8 cellular contexts compared by ENCODE assay signal in the genomic region with DNA sequence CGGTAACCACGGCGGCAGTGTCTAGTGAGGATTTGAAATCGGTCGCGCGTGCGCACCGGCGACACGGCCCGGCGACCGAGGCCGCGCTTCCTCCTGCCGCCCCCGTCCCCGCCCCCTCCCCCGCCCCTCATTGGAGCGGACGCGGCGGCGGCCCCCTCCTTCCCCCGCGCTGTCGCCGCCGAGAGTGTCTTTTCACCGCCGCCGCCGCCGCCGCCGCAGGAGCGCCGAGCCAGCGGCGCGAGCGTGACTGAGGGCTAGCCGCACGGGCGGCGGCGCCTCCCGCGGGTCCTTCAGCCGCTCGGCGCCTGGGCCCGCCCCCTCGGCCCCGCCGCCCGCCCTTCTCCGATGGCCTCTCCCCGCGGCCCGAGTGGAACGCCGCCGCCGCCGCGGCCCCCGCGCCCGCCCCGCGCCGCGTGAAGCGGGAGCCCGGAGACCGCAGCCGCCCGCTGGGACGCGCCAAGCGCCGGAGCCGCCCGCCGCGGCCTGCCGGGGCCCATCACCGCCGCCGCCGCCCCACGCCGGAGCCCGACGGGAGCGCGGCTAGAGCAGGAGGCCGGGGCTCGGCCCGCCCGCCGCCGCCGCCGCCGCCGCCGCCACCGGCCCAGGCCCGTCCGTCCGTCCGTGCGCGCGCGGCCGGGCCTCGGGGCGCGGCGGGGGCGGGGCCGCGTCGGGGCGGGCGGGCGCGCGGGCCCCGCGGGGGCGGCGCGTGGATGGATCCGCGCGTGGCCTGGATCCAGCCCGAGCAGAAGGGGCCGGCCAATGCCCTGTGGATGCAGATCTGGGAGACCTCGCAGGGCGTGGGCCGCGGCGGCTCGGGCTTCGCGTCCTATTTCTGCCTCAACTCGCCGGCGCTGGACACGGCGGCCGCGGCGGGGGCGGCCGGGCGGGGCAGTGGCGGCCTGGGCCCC. TPM values are rescaled to one million over a fixed set of nuclear protein-coding genes. Genes with fewer than 3 reads are reported as not detected.
A peak's percentile ranks its signal among the peaks of the same experiment; 100 is the strongest.
DNase-seq lines count a peak whose midpoint lies in the region; ATAC-seq and TF ChIP-seq lines count a peak whose summit lies in the region.

TSS of gene TENT4A (plus strand) at position 159 of the 908 bp plus-strand sequence. CDS start at position 711, 552 bp downstream.

- H3K9me3 Mint-ChIP-seq in activated CD4-positive, alpha-beta T cell treated with anti-CD3 and anti-CD28 coated beads for 36 hours (ENCODE audit: low read depth) = no peaks in the 10 kb centered on the region
- H3K9me3 Mint-ChIP-seq in memory B cell = no peaks in the 10 kb centered on the region

- POLR2A ChIA-PET in activated CD4-positive, alpha-beta T cell treated with anti-CD3 and anti-CD28 coated beads for 36 hours (lab: Charles Lee) = interaction anchor here (0.6 to 1.0 kb wide), 2 partner anchors 16 to 80 kb away, joined by 3 to 4 read pairs; partner anchors contain the start of gene SRD5A1

- H3K4me3 Mint-ChIP-seq in activated CD4-positive, alpha-beta T cell treated with anti-CD3 and anti-CD28 coated beads for 36 hours = peak within 1 kb of the TSS; percentile 84
- H3K4me3 Mint-ChIP-seq in memory B cell = peak within 1 kb of the TSS; percentile 91

- H3K4me3 ChIP-seq in tibial artery = peak within 1 kb of the TSS; percentile 79 to 80

- no peaks in the 10 kb centered on the region for H3K27me3 ChIP-seq in tibial artery

- H3K4me1 ChIP-seq in tibial artery = peaks cover 0 to 47% (median 42%) of the 10 kb centered on the region in 4 donors

- CTCF ChIA-PET in activated CD4-positive, alpha-beta T cell treated with anti-CD3 and anti-CD28 coated beads for 36 hours (lab: Charles Lee) = interaction anchor here (0.6 kb wide), 1 partner anchor 38 kb away, joined by 3 read pairs; no protein-coding TSS in a partner anchor

- peak; percentile 0 for ATAC-seq in activated CD4-positive, alpha-beta T cell treated with anti-CD3 and anti-CD28 coated beads for 36 hours
- ATAC-seq in HG02885 (IDR thresholded peaks at IDR 0.05; ENCODE audit: poor library complexity, unreplicated experiment) (peak; percentile 18), memory B cell (ENCODE audit: low read depth) (peak; percentile 1)

- intact Hi-C loops in activated CD4-positive, alpha-beta T cell treated with anti-CD3 and anti-CD28 coated beads for 36 hours (cut with DNase I, micrococcal nuclease) = loop anchor here (1.0 to 10.0 kb wide), 10 partner anchors 24 to 1741 kb away; partner anchors contain the start of genes FASTKD3 (in 2 of the 2), ICE1 (in 2 of the 2), MED10 (in 2 of the 2) and MTRR (in 2 of the 2)
- intact Hi-C loops in tibial artery (cut with DNase I; ENCODE audit: low total_unique reads) = loop anchor here (2.0 to 10.0 kb wide), 3 partner anchors 81 to 335 kb away; partner anchors contain the start of genes MED10, NSUN2, SRD5A1 and UBE2QL1

- in situ Hi-C loops in KBM-7 (cut with MboI; ENCODE audit: low pct_unique_long_range_greater_than_20kb, low sequenced_read_pairs) = no loop called here

- peak; percentile 45 for DNase-seq in activated CD4-positive, alpha-beta T cell treated with anti-CD3 and anti-CD28 coated beads for 36 hours
- DNase-seq in activated CD4-positive, alpha-beta T cell treated with anti-CD3 and anti-CD28 coated beads for 48 hours = no peak
- DNase-seq in SW480 (ENCODE audit: low spot score) (peak; percentile 31), memory B cell (ENCODE audit: low spot score in 2 of 2) (peak in 1 of 2 donors; percentile 62), tibial artery (peak in 1 of 2 donors; percentile 76), KBM-7 (no peak)
- peak; percentile 97 for DNase-seq in effector CD8-positive, alpha-beta T cell (lab: John Stamatoyannopoulos, UW)

- no peak for TF ChIP-seq CTCF in tibial artery (IDR thresholded peaks at IDR 0.05)

- H3K27ac Mint-ChIP-seq in activated CD4-positive, alpha-beta T cell treated with anti-CD3 and anti-CD28 coated beads for 36 hours = peak within 1 kb of the TSS; percentile 95
- H3K27ac Mint-ChIP-seq in memory B cell = peak within 1 kb of the TSS; percentile 93

- H3K27me3 Mint-ChIP-seq in activated CD4-positive, alpha-beta T cell treated with anti-CD3 and anti-CD28 coated beads for 36 hours = no peaks in the 10 kb centered on the region
- no peaks in the 10 kb centered on the region for H3K27me3 Mint-ChIP-seq in memory B cell

- H3K36me3 ChIP-seq in tibial artery = no peaks in the 10 kb centered on the region

- H3K27ac ChIP-seq in tibial artery = peak within 1 kb of the TSS; percentile 84 to 97

- no peaks in the 10 kb centered on the region for H3K9me3 ChIP-seq in tibial artery

- peaks cover 25% of the 10 kb centered on the region for H3K36me3 Mint-ChIP-seq in activated CD4-positive, alpha-beta T cell treated with anti-CD3 and anti-CD28 coated beads for 36 hours (ENCODE audit: low read depth)
- H3K36me3 Mint-ChIP-seq in memory B cell = peaks cover under 1% of the 10 kb centered on the region

- peaks cover 38% of the 10 kb centered on the region for H3K4me1 Mint-ChIP-seq in activated CD4-positive, alpha-beta T cell treated with anti-CD3 and anti-CD28 coated beads for 36 hours
- peaks cover 27% of the 10 kb centered on the region for H3K4me1 Mint-ChIP-seq in memory B cell

RNA-seq across cellular contexts. Expression of gene TENT4A, which starts in this region (rescaled TPM):
- 10 to 100 TPM; 29.2 to 33.3 TPM for total RNA-seq in activated CD4-positive, alpha-beta T cell treated with anti-CD3 and anti-CD28 coated beads for 36 hours

Comparison
In these comparisons a context has a peak if more than half of its experiments do, and no peak if none do; other contexts are left out.
1. DNase-seq: peak in activated CD4-positive, alpha-beta T cell treated with anti-CD3 and anti-CD28 coated beads for 36 hours (single experiment), SW480 (single experiment) and effector CD8-positive, alpha-beta T cell (single experiment); none in activated CD4-positive, alpha-beta T cell treated with anti-CD3 and anti-CD28 coated beads for 48 hours (single experiment) and KBM-7 (single experiment).
2. Peak in every context shown above with its lines, with median percentiles within 50 percentile points of each other: ATAC-seq.